In the genomic region with DNA sequence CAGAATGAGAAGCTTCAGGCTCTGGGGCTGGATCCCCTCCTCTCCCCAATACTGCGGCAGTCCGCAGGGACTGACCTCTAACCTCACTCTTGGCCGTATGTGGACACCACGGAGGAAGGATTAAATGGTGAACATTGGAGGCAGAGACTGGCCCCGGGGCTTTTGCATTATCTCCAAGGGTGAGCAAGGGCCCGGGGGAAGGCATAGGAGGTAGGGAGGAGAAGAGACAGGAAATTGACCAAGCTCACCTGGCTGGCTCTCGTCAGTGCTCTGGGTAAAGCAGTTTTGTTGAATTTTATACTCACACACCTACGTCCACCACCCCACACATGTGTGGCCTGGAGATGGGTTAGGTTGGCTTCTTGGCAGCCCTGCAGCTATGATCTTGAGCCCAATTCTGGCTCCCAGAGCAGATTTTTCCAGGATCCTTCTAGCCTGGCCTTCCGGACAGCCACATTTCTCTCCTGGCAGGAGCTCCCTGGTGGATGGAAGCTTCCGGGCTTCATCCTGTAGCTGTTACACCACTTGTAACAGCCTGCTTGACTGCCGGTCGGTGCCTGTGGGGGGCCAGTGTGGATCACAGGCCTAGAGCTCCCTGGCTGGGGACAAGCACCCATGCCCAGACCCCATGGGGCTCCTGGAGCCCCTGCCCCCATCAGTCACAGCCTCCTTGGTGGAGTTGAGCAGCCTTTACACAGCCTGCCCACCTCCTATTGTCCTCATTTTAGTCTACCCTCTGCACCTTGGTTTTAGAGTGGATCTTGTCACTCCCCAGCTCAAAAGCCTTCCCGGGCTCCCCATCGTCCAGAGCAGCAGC, we compare ENCODE assay signal across 12 cellular contexts. TPM values are rescaled to one million over a fixed set of nuclear protein-coding genes. Genes with fewer than 3 reads are reported as not detected.
DNase-seq lines count a peak whose midpoint lies in the region; ATAC-seq, FAIRE-seq and TF ChIP-seq lines count a peak whose summit lies in the region.
"Had no signal": no experiment of that assay in that cellular context is flagged by ENCODE, and none has a peak within 500 bp of the region (broad histone marks: within the 10 kb centered on the region; RNA-seq: fewer than 3 reads in every experiment).

No MANE protein-coding gene starts in this region.

- H3K27me3 ChIP-seq in cardiac muscle cell (no peaks in the 10 kb centered on the region), right atrium auricular region (no peaks in the 10 kb centered on the region), HUES6 (ENCODE audit: control insufficient read depth, insufficient read depth, low read length) (no peaks in the 10 kb centered on the region), upper lobe of right lung (no peaks in the 10 kb centered on the region)

- intact Hi-C loops in upper lobe of right lung (cut with DNase I): no loop called here

- H3K36me3 Mint-ChIP-seq in effector memory CD8-positive, alpha-beta T cell (ENCODE audit: insufficient read depth): peaks cover 4% of the 10 kb centered on the region

- no peak for FAIRE-seq in urothelium cell line (lab: Jason Lieb, UNC)
- FAIRE-seq: RCC 7860 had no signal

- no peaks in the 10 kb centered on the region for H3K27me3 Mint-ChIP-seq in effector memory CD8-positive, alpha-beta T cell

- H3K9me3 ChIP-seq in cardiac muscle cell (ENCODE audit: low read depth) (no peaks in the 10 kb centered on the region), right atrium auricular region (no peaks in the 10 kb centered on the region), HUES6 (ENCODE audit: control insufficient read depth, insufficient read depth, low read depth, low read length) (no peaks in the 10 kb centered on the region), upper lobe of right lung (no peaks in the 10 kb centered on the region)

- no peak overlapping the region for H3K4me3 ChIP-seq in cardiac muscle cell
- no peak overlapping the region for H3K4me3 ChIP-seq in right atrium auricular region
- H3K4me3 ChIP-seq in HUES6 (ENCODE audit: low read depth, low read length): no peak overlapping the region
- no peak overlapping the region for H3K4me3 ChIP-seq in upper lobe of right lung
- H3K4me3 ChIP-seq: GM23248 had no signal

- peaks cover 26% of the 10 kb centered on the region for H3K36me3 ChIP-seq in cardiac muscle cell
- H3K36me3 ChIP-seq in right atrium auricular region: peaks cover 4% of the 10 kb centered on the region
- peaks cover 45% of the 10 kb centered on the region for H3K36me3 ChIP-seq in HUES6 (ENCODE audit: control insufficient read depth, insufficient read depth, low read length)
- H3K36me3 ChIP-seq in upper lobe of right lung: no peaks in the 10 kb centered on the region

- DNase-seq in cardiac muscle cell (ENCODE audit: low read depth in 1 of 2, low spot score in 1 of 2) (no peak), right atrium auricular region (ENCODE audit: low spot score) (no peak), islet precursor cell (peak; percentile 76), upper lobe of right lung (peak; percentile 51), urothelium cell line (ENCODE audit: low spot score) (no peak), NCI-H510A (lab: John Stamatoyannopoulos, UW) (no peak)
- DNase-seq in effector memory CD8-positive, alpha-beta T cell: no peak
- DNase-seq: GM23248, NCI-H2029 had no signal

- no peak overlapping the region for H3K9ac ChIP-seq in HUES6 (ENCODE audit: low read length)
- H3K9ac ChIP-seq: GM23248 had no signal

- peaks cover 17 to 21% of the 10 kb centered on the region in 2 donors for H3K4me1 Mint-ChIP-seq in effector memory CD8-positive, alpha-beta T cell (ENCODE audit: low read depth in 2 of 2)

- no peak overlapping the region for H3K4me3 Mint-ChIP-seq in effector memory CD8-positive, alpha-beta T cell

- H3K27ac ChIP-seq in cardiac muscle cell (peak overlapping the region; percentile 92), right atrium auricular region (no peak overlapping the region), HUES6 (ENCODE audit: low read depth, low read length) (peak overlapping the region; percentile 39; the same call in 1 of the 2 replicates), upper lobe of right lung (no peak overlapping the region)
- H3K27ac ChIP-seq: GM23248 had no signal

- no peak for ATAC-seq in upper lobe of right lung
- ATAC-seq in effector memory CD8-positive, alpha-beta T cell (replicated peaks): no peak

- H3K4me1 ChIP-seq in cardiac muscle cell (ENCODE audit: low read depth): peaks cover 53% of the 10 kb centered on the region
- H3K4me1 ChIP-seq in right atrium auricular region: peaks cover 0 to 23% of the 10 kb centered on the region in 2 donors
- H3K4me1 ChIP-seq in HUES6 (ENCODE audit: control insufficient read depth, insufficient read depth, low read length): peaks cover 55% of the 10 kb centered on the region
- H3K4me1 ChIP-seq in upper lobe of right lung: peaks cover 7% of the 10 kb centered on the region

- peak overlapping the region in 1 of 2 donors; percentile 6 for H3K27ac Mint-ChIP-seq in effector memory CD8-positive, alpha-beta T cell

- H3K9me3 Mint-ChIP-seq in effector memory CD8-positive, alpha-beta T cell: no peaks in the 10 kb centered on the region

- no peak for TF ChIP-seq CTCF in cardiac muscle cell (IDR thresholded peaks at IDR 0.05; ENCODE audit: low read depth, low read length)
- TF ChIP-seq CTCF in right atrium auricular region (IDR thresholded peaks at IDR 0.05): no peak
- TF ChIP-seq CTCF in upper lobe of right lung (IDR thresholded peaks at IDR 0.05): no peak

RNA-seq across cellular contexts. Expression of a gene that starts 7.6 kb away (rescaled TPM):
- total RNA-seq in cardiac muscle cell (389 and 411 TPM in 2 replicates), right atrium auricular region (10 to 100 TPM; 35.8 to 38.3 TPM), upper lobe of right lung (25.0 TPM)
- polyA plus RNA-seq in cardiac muscle cell: 484 and 536 TPM in 2 replicates

RNA-seq across cellular contexts. Expression of a gene that starts 52.7 kb away (rescaled TPM):
- not detected in 2 replicates for total RNA-seq in cardiac muscle cell
- not detected in 2 replicates for polyA plus RNA-seq in cardiac muscle cell
- total RNA-seq in right atrium auricular region: not detected
- 1.2 TPM for total RNA-seq in upper lobe of right lung
- total RNA-seq: GM23248, HT-29 had no signal

Comparison
In these comparisons a context has a peak if more than half of its experiments do, and no peak if none do; other contexts are left out.
1. H3K27ac ChIP-seq: peak in cardiac muscle cell (single experiment) and HUES6 (single experiment); none in right atrium auricular region (0 of 2) and upper lobe of right lung (single experiment).
2. DNase-seq: peak in islet precursor cell (single experiment) and upper lobe of right lung (single experiment); none in cardiac muscle cell (0 of 2), right atrium auricular region (single experiment), effector memory CD8-positive, alpha-beta T cell (0 of 3), urothelium cell line (single experiment) and NCI-H510A (single experiment).